ENCODE assay signal across 9 cellular contexts in the genomic region with DNA sequence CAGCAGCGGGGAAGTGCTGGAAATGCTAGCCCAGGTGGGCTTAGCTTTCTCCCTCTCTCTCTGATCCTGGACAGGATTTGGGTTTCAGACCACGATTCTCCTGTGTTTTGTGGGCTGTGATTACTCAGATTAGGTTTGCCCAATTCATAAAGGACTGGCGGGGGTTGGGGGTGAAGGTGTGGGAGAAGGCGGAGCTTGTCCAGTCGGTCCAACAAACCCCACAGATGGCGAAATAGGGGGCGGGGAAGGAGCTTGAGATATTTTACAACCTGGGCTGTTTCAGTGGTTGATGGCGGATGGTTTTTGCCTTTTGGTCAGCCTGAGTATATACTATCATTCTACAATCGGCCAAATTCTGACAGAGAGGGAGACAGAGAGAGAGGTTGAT. TPM values are rescaled to one million over a fixed set of nuclear protein-coding genes. Genes with fewer than 3 reads are reported as not detected.
DNase-seq lines count a peak whose midpoint lies in the region; ATAC-seq lines count a peak whose summit lies in the region.
"Had no signal": no experiment of that assay in that cellular context is flagged by ENCODE, and none has a peak within 500 bp of the region (broad histone marks: within the 10 kb centered on the region; RNA-seq: fewer than 3 reads in every experiment).

No MANE protein-coding gene starts in this region.

- in situ Hi-C loops in Caki2 (cut with HindIII; ENCODE audit: low pct_unique_long_range_greater_than_20kb, low sequenced_read_pairs), result no loop called here

- no peaks in the 10 kb centered on the region for H3K9me3 ChIP-seq in naive thymus-derived CD4-positive, alpha-beta T cell (ENCODE audit: control insufficient read depth in 2 of 3, low read length in 3 of 3)

- H3K4me3 Mint-ChIP-seq in naive thymus-derived CD4-positive, alpha-beta T cell, result peak overlapping the region in 8 of 10 donors; percentile 23 to 73 (median 52)
- peak overlapping the region in 1 of 3 donors; percentile 24 for H3K4me3 Mint-ChIP-seq in T-cell
- H3K4me3 Mint-ChIP-seq: activated naive CD4-positive, alpha-beta T cell treated with anti-CD3 and anti-CD28 coated beads for 36 hours had no signal

- CTCF ChIA-PET in naive thymus-derived CD4-positive, alpha-beta T cell (lab: Charles Lee), result no interaction called here
- CTCF ChIA-PET in T-cell (lab: Charles Lee), result no interaction called here

- no peaks in the 10 kb centered on the region for H3K4me1 ChIP-seq in naive thymus-derived CD4-positive, alpha-beta T cell (ENCODE audit: control insufficient read depth in 2 of 2, insufficient read depth in 2 of 2, low read length in 2 of 2)

- POLR2A ChIA-PET in naive thymus-derived CD4-positive, alpha-beta T cell (lab: Charles Lee), result no interaction called here
- POLR2A ChIA-PET in T-cell (lab: Charles Lee), result no interaction called here

- H3K4me1 Mint-ChIP-seq in naive thymus-derived CD4-positive, alpha-beta T cell, result peaks cover 0 to 9% (median 9%) of the 10 kb centered on the region in 7 donors
- H3K4me1 Mint-ChIP-seq in T-cell, result peaks cover 5 to 13% (median 6%) of the 10 kb centered on the region in 3 donors

- peaks cover 0 to 16% (median 4%) of the 10 kb centered on the region in 11 donors for H3K9me3 Mint-ChIP-seq in naive thymus-derived CD4-positive, alpha-beta T cell
- no peaks in the 10 kb centered on the region for H3K9me3 Mint-ChIP-seq in T-cell
- H3K9me3 Mint-ChIP-seq: activated naive CD4-positive, alpha-beta T cell treated with anti-CD3 and anti-CD28 coated beads for 36 hours had no signal

- intact Hi-C loops in naive thymus-derived CD4-positive, alpha-beta T cell (cut with micrococcal nuclease), result no loop called here

- no peaks in the 10 kb centered on the region for H3K27me3 ChIP-seq in naive thymus-derived CD4-positive, alpha-beta T cell (ENCODE audit: control insufficient read depth in 2 of 2, insufficient read depth in 2 of 2, low read length in 2 of 2)

- peaks cover 0 to 9% (median 0%) of the 10 kb centered on the region in 5 donors for H3K36me3 Mint-ChIP-seq in naive thymus-derived CD4-positive, alpha-beta T cell
- H3K36me3 Mint-ChIP-seq in T-cell, result no peaks in the 10 kb centered on the region

- ATAC-seq in naive thymus-derived CD4-positive, alpha-beta T cell, result no peak
- ATAC-seq in GM21360 (IDR thresholded peaks at IDR 0.05; ENCODE audit: unreplicated experiment) (no peak), T-cell (replicated peaks in 1 of 4) (no peak)

- H3K36me3 ChIP-seq in naive thymus-derived CD4-positive, alpha-beta T cell (ENCODE audit: control insufficient read depth in 2 of 3, insufficient read depth in 3 of 3, low read length in 3 of 3), result no peaks in the 10 kb centered on the region

- H3K4me3 ChIP-seq in naive thymus-derived CD4-positive, alpha-beta T cell (ENCODE audit: low read length), result no peak overlapping the region

- no peak overlapping the region for H3K27ac ChIP-seq in naive thymus-derived CD4-positive, alpha-beta T cell (ENCODE audit: low read depth, low read length)

- DNase-seq in Caki2 (ENCODE audit: low read depth) (peak; percentile 58), NCI-H146 treated with DMSO at 0.1 percent for 48 hours (lab: John Stamatoyannopoulos, UW; ENCODE audit: unreplicated experiment) (peak; percentile 41), cerebellum (ENCODE audit: low spot score) (peak; percentile 74), T-cell (no peak), Kasumi-1 (lab: John Stamatoyannopoulos, UW) (no peak), NK-92 (lab: John Stamatoyannopoulos, UW; ENCODE audit: unreplicated experiment) (no peak)
- no peak for DNase-seq in naive thymus-derived CD4-positive, alpha-beta T cell
- DNase-seq: activated naive CD4-positive, alpha-beta T cell treated with anti-CD3 and anti-CD28 coated beads for 36 hours had no signal

- no peak overlapping the region for H3K27ac Mint-ChIP-seq in naive thymus-derived CD4-positive, alpha-beta T cell
- H3K27ac Mint-ChIP-seq in T-cell, result no peak overlapping the region
- H3K27ac Mint-ChIP-seq: activated naive CD4-positive, alpha-beta T cell treated with anti-CD3 and anti-CD28 coated beads for 36 hours had no signal

- peaks cover 16 to 61% (median 46%) of the 10 kb centered on the region in 5 donors for H3K27me3 Mint-ChIP-seq in naive thymus-derived CD4-positive, alpha-beta T cell
- H3K27me3 Mint-ChIP-seq in T-cell, result peaks cover 28 to 38% of the 10 kb centered on the region in 2 donors

RNA-seq across cellular contexts. Expression of a gene that starts 35.2 kb away (rescaled TPM):
- total RNA-seq in Caki2 (2014; rRNA removed; shearing (Covaris generic); ENCODE audit: low replicate concordance), result 2.8 and 4.6 TPM in 2 replicates
- total RNA-seq in cerebellum, result 34.8 TPM
- total RNA-seq in naive thymus-derived CD4-positive, alpha-beta T cell, result not detected
- not detected for polyA plus RNA-seq in naive thymus-derived CD4-positive, alpha-beta T cell
- total RNA-seq in T-cell, result under 1 TPM in 1 of 5 donors, not detected in 4; 0.03 TPM
- total RNA-seq: activated naive CD4-positive, alpha-beta T cell treated with anti-CD3 and anti-CD28 coated beads for 36 hours had no signal

RNA-seq across cellular contexts. Expression of a gene that starts 49.7 kb away (rescaled TPM):
- not detected in 2 replicates for total RNA-seq in Caki2 (2014; rRNA removed; shearing (Covaris generic); ENCODE audit: low replicate concordance)
- total RNA-seq in cerebellum, result 0.09 TPM
- total RNA-seq in naive thymus-derived CD4-positive, alpha-beta T cell, result not detected
- polyA plus RNA-seq in naive thymus-derived CD4-positive, alpha-beta T cell, result not detected
- total RNA-seq in T-cell, result not detected
- total RNA-seq: activated naive CD4-positive, alpha-beta T cell treated with anti-CD3 and anti-CD28 coated beads for 36 hours had no signal

Comparison
In these comparisons a context has a peak if more than half of its experiments do, and no peak if none do; other contexts are left out.
1. DNase-seq: peak in Caki2 (single experiment), NCI-H146 treated with DMSO at 0.1 percent for 48 hours (single experiment) and cerebellum (single experiment); none in naive thymus-derived CD4-positive, alpha-beta T cell (0 of 9), T-cell (0 of 34), Kasumi-1 (0 of 2) and NK-92 (single experiment).